Comparison of ENCODE assay signal across 8 cellular contexts in the genomic region with DNA sequence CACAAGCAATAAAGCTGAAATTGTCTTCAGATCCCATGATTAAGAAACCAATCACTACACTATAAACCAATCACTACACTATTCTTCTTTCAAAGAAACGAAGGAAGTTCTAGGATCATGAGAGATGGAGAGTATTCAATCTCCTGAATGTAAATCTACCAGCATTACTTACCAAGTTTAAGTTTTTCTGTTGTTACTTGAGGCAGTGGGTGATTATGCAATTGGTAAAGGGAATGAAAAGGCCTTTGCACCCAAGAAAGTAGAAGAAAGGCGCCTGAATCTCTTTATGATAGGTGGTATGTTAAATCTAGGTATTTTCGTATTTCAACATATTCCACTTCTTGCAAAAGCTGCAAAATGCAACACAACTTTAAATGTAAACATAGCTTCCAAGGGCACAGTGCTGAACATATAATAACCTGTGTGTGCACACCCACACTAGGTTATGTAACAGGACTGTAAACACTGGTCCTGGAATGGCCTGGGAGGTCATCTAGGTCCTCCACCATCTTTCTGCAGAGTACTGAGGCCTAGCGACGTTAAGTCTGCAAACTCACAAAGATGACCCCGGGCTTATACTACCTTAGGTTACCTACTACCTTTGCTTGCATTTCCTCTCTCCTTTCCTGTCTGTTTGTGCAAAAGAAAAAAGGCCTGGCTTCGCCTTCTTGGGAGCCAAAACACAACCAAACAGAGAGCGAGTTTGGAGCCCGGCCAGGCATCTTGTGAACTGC. TPM values are rescaled to one million over a fixed set of nuclear protein-coding genes. Genes with fewer than 3 reads are reported as not detected.
DNase-seq lines count a peak whose midpoint lies in the region; ATAC-seq, FAIRE-seq and TF ChIP-seq lines count a peak whose summit lies in the region.

No MANE protein-coding gene starts in this region.

- DNase-seq in D721Med (ENCODE audit: insufficient read length, low spot score): no peak
- DNase-seq in H1 (ENCODE audit: low read depth in 1 of 2, low spot score in 2 of 2): no peak
- peak in 2 of 10 donors; percentile 12 to 17 for DNase-seq in naive thymus-derived CD8-positive, alpha-beta T cell
- DNase-seq in HTR-8/SVneo (ENCODE audit: insufficient read length, low spot score): no peak
- no peak for DNase-seq in AG20443 (ENCODE audit: low spot score)
- DNase-seq in NCI-H1436 (lab: John Stamatoyannopoulos, UW): no peak

- CTCF ChIA-PET in H1 (lab: Charles Lee; ENCODE audit: partially characterized antibody): interaction anchor here (1.1 to 1.4 kb wide), 2 partner anchors 54 to 92 kb away, joined by 3 read pairs; no protein-coding TSS in a partner anchor

- H3K4me1 Mint-ChIP-seq in naive thymus-derived CD8-positive, alpha-beta T cell: peaks cover 20 to 35% (median 30%) of the 10 kb centered on the region in 4 donors

- H4K5ac ChIP-seq in H1 (ENCODE audit: insufficient read length, low read depth, low read length): peak overlapping the region; percentile 80

- no peak overlapping the region for H3K4ac ChIP-seq in H1 (replicated peaks; ENCODE audit: insufficient read length, low read depth, low read length)

- H3K36me3 Mint-ChIP-seq in naive thymus-derived CD8-positive, alpha-beta T cell: no peaks in the 10 kb centered on the region

- H2BK20ac ChIP-seq in H1 (ENCODE audit: low read length): no peak overlapping the region

- H2AK5ac ChIP-seq in H1 (ENCODE audit: low read depth, low read length): no peak overlapping the region

- peak overlapping the region; percentile 91 to 98 (median 94) for H3K4me3 Mint-ChIP-seq in naive thymus-derived CD8-positive, alpha-beta T cell

- peaks cover 5% of the 10 kb centered on the region; the same call in 1 of the 2 replicates for H3K23me2 ChIP-seq in H1 (ENCODE audit: low read depth, low read length)

- H3K9me3 ChIP-seq in OCI-LY3 (ENCODE audit: insufficient read depth, low read length) (no peaks in the 10 kb centered on the region), H1 (ENCODE audit: insufficient read depth in 2 of 2, low read depth in 1 of 2, low read length in 1 of 2) (no peaks in the 10 kb centered on the region)

- no peaks in the 10 kb centered on the region; the same call in none of the 2 replicates for H3K79me1 ChIP-seq in H1 (ENCODE audit: low read depth, low read length)

- peaks cover 0 to 4% (median 0%) of the 10 kb centered on the region in 5 donors for H3K27me3 Mint-ChIP-seq in naive thymus-derived CD8-positive, alpha-beta T cell

- H2AFZ ChIP-seq in OCI-LY3 (ENCODE audit: low read depth, low read length) (peak overlapping the region; percentile 75), H1 (ENCODE audit: low read length) (peak overlapping the region; percentile 79; the same call in 1 of the 2 replicates)

- H3K27me3 ChIP-seq in OCI-LY3 (ENCODE audit: low read depth, low read length) (no peaks in the 10 kb centered on the region), H1 (replicated peaks in 1 of 4; ENCODE audit: control insufficient read depth in 3 of 4, extremely low read depth in 1 of 4, insufficient read depth in 3 of 4, low read length in 3 of 4) (peaks cover 0 to 4% (median 0%) of the 10 kb centered on the region in 4 experiments; a peak in 1 of 7 replicates)

- no peak for TF ChIP-seq EP300 in H1 (IDR thresholded peaks at IDR 0.05; ENCODE audit: borderline replicate concordance in 1 of 2, low read depth in 2 of 2, low read length in 2 of 2)

- H3K27ac ChIP-seq in OCI-LY3 (ENCODE audit: low read length): no peak overlapping the region
- no peak overlapping the region for H3K27ac ChIP-seq in H1 (ENCODE audit: low read depth, low read length)

- H3K79me2 ChIP-seq in OCI-LY3 (ENCODE audit: low read length): peaks cover 40% of the 10 kb centered on the region
- peaks cover 0 to 23% of the 10 kb centered on the region in 2 experiments; a peak in 2 of 4 replicates for H3K79me2 ChIP-seq in H1 (ENCODE audit: control insufficient read depth in 1 of 2, insufficient read depth in 2 of 2, low read length in 2 of 2)

- no peak for ATAC-seq in naive thymus-derived CD8-positive, alpha-beta T cell
- ATAC-seq in GM21360 (IDR thresholded peaks at IDR 0.05; ENCODE audit: unreplicated experiment): no peak

- H4K91ac ChIP-seq in H1 (replicated peaks; ENCODE audit: insufficient read length, low read length): peak overlapping the region; percentile 10

- TF ChIP-seq POLR2A in H1 (IDR thresholded peaks at IDR 0.05; ENCODE audit: control extremely low read depth in 1 of 2, low read depth in 2 of 2, low read length in 2 of 2): no peak

- FAIRE-seq in D721Med (lab: Jason Lieb, UNC) (peak; percentile 86), H1 (lab: Jason Lieb, UNC) (no peak), HTR-8/SVneo (lab: Jason Lieb, UNC) (no peak)

- H3K14ac ChIP-seq in H1 (ENCODE audit: insufficient read length): no peak overlapping the region

- H3K9ac ChIP-seq in OCI-LY3 (ENCODE audit: low read length) (peak overlapping the region; percentile 67), H1 (replicated peaks in 1 of 4; ENCODE audit: extremely low read depth in 1 of 4, low read depth in 3 of 4, low read length in 3 of 4) (peak overlapping the region in 3 of 4 experiments; percentile 61 to 71 (median 62); a peak in 6 of 7 replicates)

- peak overlapping the region; percentile 97; the same call in 1 of the 2 replicates for H4K8ac ChIP-seq in H1 (ENCODE audit: extremely low read depth, insufficient read depth, low read length)

- H2BK120ac ChIP-seq in H1 (replicated peaks; ENCODE audit: low read depth, low read length): no peak overlapping the region

- H2BK15ac ChIP-seq in H1 (ENCODE audit: low read length): no peak overlapping the region

- no peaks in the 10 kb centered on the region for H3K36me3 ChIP-seq in OCI-LY3 (replicated peaks; ENCODE audit: low read depth, low read length)
- H3K36me3 ChIP-seq in H1 (ENCODE audit: control insufficient read depth in 2 of 4, insufficient read depth in 4 of 4, low read length in 3 of 4): no peaks in the 10 kb centered on the region

- peaks cover 15% of the 10 kb centered on the region for H4K20me1 ChIP-seq in OCI-LY3 (ENCODE audit: insufficient read depth, low read length)
- H4K20me1 ChIP-seq in H1 (replicated peaks in 1 of 2; ENCODE audit: control insufficient read depth in 1 of 2, insufficient read depth in 2 of 2, low read length in 2 of 2): peaks cover 0 to 1% of the 10 kb centered on the region in 2 experiments

- no peak for TF ChIP-seq RAD21 in H1 (IDR thresholded peaks at IDR 0.05 in 1 of 2, conservative IDR thresholded peaks at IDR 0.05 in 1 of 2; ENCODE audit: low read depth in 2 of 2, low read length in 2 of 2)

- POLR2A ChIA-PET in H1 (lab: Charles Lee; ENCODE audit: partially characterized antibody): interaction anchor here (0.6 to 1.7 kb wide), 4 partner anchors 14 to 71 kb away, joined by 3 to 5 read pairs (median 4); a partner anchor contains a TSS
- POLR2A ChIA-PET in naive thymus-derived CD8-positive, alpha-beta T cell (lab: Charles Lee): interaction anchor here (0.8 to 1.6 kb wide), 3 partner anchors 11 to 64 kb away, joined by 3 to 6 read pairs (median 4); a partner anchor contains a TSS

- H3K4me3 ChIP-seq in OCI-LY3 (ENCODE audit: low read length) (peak overlapping the region; percentile 89), H1 (ENCODE audit: extremely low read depth in 1 of 4, insufficient read depth in 2 of 4, low read depth in 3 of 4, low read length in 4 of 4) (peak overlapping the region; percentile 74 to 89 (median 80))

- H3K4me2 ChIP-seq in OCI-LY3 (ENCODE audit: low read length): peak overlapping the region; percentile 69
- H3K4me2 ChIP-seq in H1 (ENCODE audit: insufficient read depth in 1 of 2, low read depth in 2 of 2, low read length in 2 of 2): peak overlapping the region; percentile 79 to 93

- TF ChIP-seq CTCF in D721Med (IDR thresholded peaks at IDR 0.05; ENCODE audit: insufficient read depth, missing control alignments) (no peak), OCI-LY3 (IDR thresholded peaks at IDR 0.05; ENCODE audit: low read depth, low read length) (no peak), H1 (IDR thresholded peaks at IDR 0.05; ENCODE audit: control extremely low read depth in 1 of 3, insufficient read depth in 1 of 3, low read depth in 1 of 3, low read length in 3 of 3) (no peak)

- peak overlapping the region; percentile 93 to 99 (median 98) for H3K27ac Mint-ChIP-seq in naive thymus-derived CD8-positive, alpha-beta T cell

- H2BK5ac ChIP-seq in H1 (ENCODE audit: low read depth, low read length): peak overlapping the region; percentile 86; the same call in 1 of the 2 replicates

- no peak overlapping the region for H3K56ac ChIP-seq in H1 (replicated peaks; ENCODE audit: insufficient read length, low read depth, low read length)

- no peak overlapping the region for H2BK12ac ChIP-seq in H1 (ENCODE audit: low read depth, low read length)

- H3K9me3 Mint-ChIP-seq in naive thymus-derived CD8-positive, alpha-beta T cell: peaks cover 0 to 2% (median 0%) of the 10 kb centered on the region in 9 donors

- peak overlapping the region; percentile 91; the same call in 1 of the 2 replicates for H3K18ac ChIP-seq in H1 (ENCODE audit: extremely low read depth, low read length)

- WGBS in H1 (ENCODE audit: extremely low coverage in 1 of 2, insufficient coverage in 1 of 2, insufficient read length in 1 of 2, insufficient replicate concordance in 2 of 2, low coverage in 1 of 2, low lambda C conversion rate in 2 of 2, missing lambda C conversion rate in 1 of 2), 2 experiments: 67% methylated on average over 9 of the region's 9 CpGs; no CpG with 5 or more reads in 1 of the 2 experiments

- no peak overlapping the region for H3K23ac ChIP-seq in H1 (ENCODE audit: insufficient read length)

- H3K4me1 ChIP-seq in OCI-LY3 (ENCODE audit: low read length) (peaks cover 4% of the 10 kb centered on the region), H1 (replicated peaks in 1 of 4; ENCODE audit: control insufficient read depth in 3 of 4, insufficient read depth in 4 of 4, low read length in 3 of 4) (peaks cover 0 to 5% (median under 1%) of the 10 kb centered on the region in 4 experiments; a peak in 1 of 7 replicates)

TF ChIP-seq in H1, 55 proteins besides CTCF, POLR2A, EP300 and RAD21 (continues in another document):
- TF ChIP-seq JUN (IDR thresholded peaks at IDR 0.05; ENCODE audit: low read depth, low read length) (no peak), RNF2 (IDR thresholded peaks at IDR 0.05; ENCODE audit: borderline replicate concordance, low read depth, low read length, missing control alignments, poor library complexity, severe bottlenecking) (no peak), PHF8 (conservative IDR thresholded peaks at IDR 0.05; ENCODE audit: low read depth, low read length) (no peak)

RNA-seq across cellular contexts. Expression of a gene that starts 1.1 kb away (rescaled TPM):
- 30.2 and 32.9 TPM in 2 replicates for total RNA-seq in H1 (2021; fragmentation: NEBNext Ultra II Directional; extraction: Animal tissue kit (Norgen Biotek cat#: 25700))
- polyA plus RNA-seq in H1 (2011; rRNA removed): 5.1 and 9.4 TPM in 2 replicates
- polyA plus RNA-seq in H1 (2011; cell fraction: cytosol; rRNA removed): 12.2 TPM
- polyA plus RNA-seq in H1 (2011; cell fraction: nucleus; rRNA removed): 5.2 TPM
- 16.8 to 26.0 TPM (median 19.3 TPM) in 4 replicates for polyA plus RNA-seq in H1 (2012, experiment 1 of 2)
- polyA plus RNA-seq in H1 (2012, experiment 2 of 2): 2.4 TPM
- polyA plus RNA-seq in H1 (2013, experiment 1 of 2): 16.5 TPM
- polyA plus RNA-seq in H1 (2013, experiment 2 of 2): 16.9 TPM
- polyA minus RNA-seq in H1 (2011; rRNA and poly(A)+ RNA removed): 14.1 and 18.0 TPM in 2 replicates
- 9.5 TPM for polyA minus RNA-seq in H1 (2011; cell fraction: cytosol; rRNA and poly(A)+ RNA removed)
- 14.3 TPM for polyA minus RNA-seq in H1 (2011; cell fraction: nucleus; rRNA and poly(A)+ RNA removed)
- 10 to 100 TPM; 17.1 to 17.3 TPM for total RNA-seq in naive thymus-derived CD8-positive, alpha-beta T cell
- 10 to 100 TPM; 20.7 to 27.0 (median 23.4) TPM for polyA plus RNA-seq in naive thymus-derived CD8-positive, alpha-beta T cell
